Comparison of ENCODE assay signal across 16 cellular contexts in genomic region chr1:161735837-161736236, GRCh38. TPM values are rescaled to one million over a fixed set of nuclear protein-coding genes. Genes with fewer than 3 reads are reported as not detected.
"Had no signal": no experiment of that assay in that cellular context is flagged by ENCODE, and none has a peak within 500 bp of the region (broad histone marks: within the 10 kb centered on the region; RNA-seq: fewer than 3 reads in every experiment).

No MANE protein-coding gene starts in this region.

- H3K27ac ChIP-seq: brain microvascular endothelial cell, transverse colon, vagina, VCaP had no signal

- H3K27me3 Mint-ChIP-seq: activated naive CD8-positive, alpha-beta T cell; activated T-cell treated with anti-CD3 and anti-CD28 coated beads, Interleukin-2, amount 50 U/mL, for 24 hours had no signal

- H3K27me3 ChIP-seq: brain microvascular endothelial cell, vagina had no signal

- H3K9me3 ChIP-seq: transverse colon, vagina had no signal

- H3K36me3 ChIP-seq: brain microvascular endothelial cell, transverse colon, vagina had no signal

- H3K4me1 Mint-ChIP-seq: neural crest cell had no signal

- DNase-seq: activated CD4-positive, alpha-beta memory T cell treated with anti-CD3 and anti-CD28 coated beads, Interleukin-2, amount 10 ng/mL, durations not matched to agents 7 days and 5 days; activated effector memory CD4-positive, alpha-beta T cell treated with anti-CD3 and anti-CD28 coated beads, Interleukin-2, amount 50 U/mL, for 16 hours; activated T-cell treated with anti-CD3 and anti-CD28 coated beads, Interleukin-2, amount 50 U/mL, for 24 hours; anterior cingulate cortex; brain microvascular endothelial cell; cerebellar nuclear complex; effector memory CD4-positive, alpha-beta T cell; foreskin melanocyte; stimulated activated CD4-positive, alpha-beta T cell treated with anti-CD3 and anti-CD28 coated beads, Interleukin-1b, Interleukin-23, amount 100 ng/mL, for 48 hours; T-helper 1 cell; transverse colon had no signal

- H3K9me3 Mint-ChIP-seq: activated CD4-positive, alpha-beta memory T cell treated with anti-CD3 and anti-CD28 coated beads, Interleukin-2, amount 10 ng/mL, durations not matched to agents 7 days and 5 days; activated T-cell treated with anti-CD3 and anti-CD28 coated beads, Interleukin-2, amount 50 U/mL, for 24 hours; neural crest cell had no signal

- H3K4me3 Mint-ChIP-seq: activated CD4-positive, alpha-beta memory T cell treated with anti-CD3 and anti-CD28 coated beads, Interleukin-2, amount 10 ng/mL, durations not matched to agents 7 days and 5 days; activated naive CD8-positive, alpha-beta T cell; activated T-cell treated with anti-CD3 and anti-CD28 coated beads, Interleukin-2, amount 50 U/mL, for 24 hours; neural crest cell had no signal

- ATAC-seq: sciatic nerve had no signal

- H3K4me3 ChIP-seq: transverse colon, vagina had no signal

- H3K27ac Mint-ChIP-seq: activated CD4-positive, alpha-beta memory T cell treated with anti-CD3 and anti-CD28 coated beads, Interleukin-2, amount 10 ng/mL, durations not matched to agents 7 days and 5 days; activated naive CD8-positive, alpha-beta T cell had no signal

- H3K36me3 Mint-ChIP-seq: activated naive CD8-positive, alpha-beta T cell had no signal

RNA-seq across cellular contexts. Expression of gene FCRLB, which starts 14.5 kb away (rescaled TPM):
- total RNA-seq: vagina had no signal

RNA-seq across cellular contexts. Expression of gene FCRLA, which starts 28.8 kb away (rescaled TPM):
- total RNA-seq: activated CD4-positive, alpha-beta memory T cell treated with anti-CD3 and anti-CD28 coated beads, Interleukin-2, amount 10 ng/mL, durations not matched to agents 7 days and 5 days; neural crest cell; vagina had no signal
